In genomic region chr21:36320421-36321324, GRCh38 we compare ENCODE assay signal across 1 cellular context.
TF ChIP-seq lines count a peak whose summit lies in the region.

No MANE protein-coding gene starts in this region.

TF ChIP-seq in HepG2, 621 proteins besides CTCF, POLR2A, EP300 and RAD21 (continued from another document and continues in another):
- no peak for TF ChIP-seq PRDM15 (CRISPR knock-in tag; IDR thresholded peaks at IDR 0.05)
- no peak for TF ChIP-seq JUND (CRISPR knock-in tag; IDR thresholded peaks at IDR 0.05)
- TF ChIP-seq STAG1 (CRISPR knock-in tag; IDR thresholded peaks at IDR 0.05) = no peak
- TF ChIP-seq ZC3H13 (CRISPR knock-in tag; IDR thresholded peaks at IDR 0.05) = no peak
- no peak for TF ChIP-seq ZNF121 (CRISPR knock-in tag; IDR thresholded peaks at IDR 0.05)
- TF ChIP-seq GFI1 (CRISPR knock-in tag; IDR thresholded peaks at IDR 0.05; ENCODE audit: borderline replicate concordance) = no peak
- no peak for TF ChIP-seq ZNF891 (CRISPR knock-in tag; IDR thresholded peaks at IDR 0.05)
- no peak for TF ChIP-seq PLRG1 (conservative IDR thresholded peaks at IDR 0.05)
- no peak for TF ChIP-seq KLF11 (CRISPR knock-in tag; IDR thresholded peaks at IDR 0.05)
- TF ChIP-seq ZNF746 (CRISPR knock-in tag; IDR thresholded peaks at IDR 0.05) = 0 out of 2 replicates have a peak, but pooled peaks have one; percentile 34
- TF ChIP-seq ZNF546 (CRISPR knock-in tag; conservative IDR thresholded peaks at IDR 0.05) = no peak
- TF ChIP-seq NFIB (CRISPR knock-in tag; IDR thresholded peaks at IDR 0.05; ENCODE audit: borderline replicate concordance) = 0 out of 2 replicates have a peak, but pooled peaks have one; percentile 19
- no peak for TF ChIP-seq ZNF598 (CRISPR knock-in tag; IDR thresholded peaks at IDR 0.05; ENCODE audit: borderline replicate concordance)
- 0 out of 2 replicates have a peak, but pooled peaks have one; percentile 15 for TF ChIP-seq ETV5 (CRISPR knock-in tag; IDR thresholded peaks at IDR 0.05; ENCODE audit: borderline replicate concordance)
- no peak for TF ChIP-seq MEIS1 (CRISPR knock-in tag; IDR thresholded peaks at IDR 0.05; ENCODE audit: borderline replicate concordance)
- no peak for TF ChIP-seq HNF4G (IDR thresholded peaks at IDR 0.05; ENCODE audit: borderline replicate concordance, low read depth, low read length)
- peak; percentile 0; the same call in 1 of the 2 replicates for TF ChIP-seq HNF4G (CRISPR knock-in tag; IDR thresholded peaks at IDR 0.05; ENCODE audit: borderline replicate concordance, low read depth)
- no peak for TF ChIP-seq MBNL3 (CRISPR knock-in tag; conservative IDR thresholded peaks at IDR 0.05)
- peak; percentile 97 for TF ChIP-seq SNAPC4 (CRISPR knock-in tag; IDR thresholded peaks at IDR 0.05)
- no peak; the same call in none of the 2 replicates for TF ChIP-seq HNF1B (CRISPR knock-in tag; IDR thresholded peaks at IDR 0.05)
- TF ChIP-seq ARID5B (CRISPR knock-in tag; IDR thresholded peaks at IDR 0.05) = peak; percentile 25; the same call in 1 of the 2 replicates
- TF ChIP-seq NFRKB (IDR thresholded peaks at IDR 0.05) = no peak
- no peak for TF ChIP-seq MXD4 (CRISPR knock-in tag; IDR thresholded peaks at IDR 0.05)
- TF ChIP-seq ERF (CRISPR knock-in tag; IDR thresholded peaks at IDR 0.05) = no peak
- no peak for TF ChIP-seq HOMEZ (CRISPR knock-in tag; IDR thresholded peaks at IDR 0.05; ENCODE audit: low read depth)
- TF ChIP-seq ZNF263 (CRISPR knock-in tag; IDR thresholded peaks at IDR 0.05) = no peak
- no peak for TF ChIP-seq ZNF557 (CRISPR knock-in tag; IDR thresholded peaks at IDR 0.05)
- TF ChIP-seq RORA (CRISPR knock-in tag; IDR thresholded peaks at IDR 0.05) = no peak
- TF ChIP-seq THYN1 (CRISPR knock-in tag; IDR thresholded peaks at IDR 0.05; ENCODE audit: borderline replicate concordance, low read depth) = no peak
- no peak for TF ChIP-seq ZNF879 (CRISPR knock-in tag; IDR thresholded peaks at IDR 0.05)
- 0 out of 2 replicates have a peak, but pooled peaks have one; percentile 35 for TF ChIP-seq FOXO1 (CRISPR knock-in tag; IDR thresholded peaks at IDR 0.05)
- TF ChIP-seq ZNF580 (CRISPR knock-in tag; IDR thresholded peaks at IDR 0.05; ENCODE audit: borderline replicate concordance, low read depth) = no peak
- TF ChIP-seq TFE3 (CRISPR knock-in tag; IDR thresholded peaks at IDR 0.05) = no peak
- peak; percentile 52; the same call in 1 of the 2 replicates for TF ChIP-seq YEATS4 (CRISPR knock-in tag; IDR thresholded peaks at IDR 0.05; ENCODE audit: borderline replicate concordance)
- no peak for TF ChIP-seq ZNF567 (CRISPR knock-in tag; IDR thresholded peaks at IDR 0.05; ENCODE audit: borderline replicate concordance)
- TF ChIP-seq DBP (CRISPR knock-in tag; IDR thresholded peaks at IDR 0.05; ENCODE audit: not compliant biosample characterization) = no peak
- TF ChIP-seq ZNF484 (CRISPR knock-in tag; IDR thresholded peaks at IDR 0.05; ENCODE audit: borderline replicate concordance, low read depth) = no peak
- no peak for TF ChIP-seq KLF15 (CRISPR knock-in tag; IDR thresholded peaks at IDR 0.05; ENCODE audit: borderline replicate concordance)
- 0 out of 2 replicates have a peak, but pooled peaks have one; percentile 1 for TF ChIP-seq ZNF616 (CRISPR knock-in tag; IDR thresholded peaks at IDR 0.05; ENCODE audit: low read depth)
- no peak for TF ChIP-seq KDM1A (CRISPR knock-in tag; IDR thresholded peaks at IDR 0.05)
- TF ChIP-seq POLR2AphosphoS5 (IDR thresholded peaks at IDR 0.05; ENCODE audit: low read depth, low read length) = no peak
- no peak for TF ChIP-seq KLF9 (CRISPR knock-in tag; IDR thresholded peaks at IDR 0.05; ENCODE audit: low read depth)
- TF ChIP-seq ZMAT3 (CRISPR knock-in tag; conservative IDR thresholded peaks at IDR 0.05) = no peak
- no peak for TF ChIP-seq ZNF33B (CRISPR knock-in tag; IDR thresholded peaks at IDR 0.05)
- TF ChIP-seq RFX1 (IDR thresholded peaks at IDR 0.05) = no peak
- no peak for TF ChIP-seq ZNF543 (CRISPR knock-in tag; IDR thresholded peaks at IDR 0.05)
- TF ChIP-seq ZNF430 (CRISPR knock-in tag; IDR thresholded peaks at IDR 0.05) = peak; percentile 52; the same call in 1 of the 2 replicates
